8 cellular contexts compared by ENCODE assay signal in the genomic region with DNA sequence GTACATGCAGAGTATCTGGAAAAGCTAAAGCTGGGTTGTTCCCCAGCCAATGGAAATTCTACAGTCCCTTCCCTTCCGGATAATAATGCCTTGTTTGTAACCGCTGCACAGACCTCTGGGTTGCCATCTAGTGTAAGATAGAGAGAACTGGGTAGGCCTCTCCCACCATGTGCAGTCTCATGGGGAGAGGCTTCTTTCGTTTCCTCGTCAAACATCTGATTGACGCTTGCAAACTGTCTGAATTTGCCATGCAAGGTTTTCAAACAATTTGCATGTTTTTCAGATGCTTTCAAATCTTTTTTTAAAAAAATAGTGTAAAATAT.
DNase-seq lines count a peak whose midpoint lies in the region; ATAC-seq and TF ChIP-seq lines count a peak whose summit lies in the region.
"Not testable (repeated sequence)": the region's sequence is repeated elsewhere in the genome, so short reads cannot be mapped to it uniquely, and the experiment has no call there.

No MANE protein-coding gene starts in this region.

- CTCF ChIA-PET in HCT116 (lab: Charles Lee) = not testable (repeated sequence)

- BruUV-seq in HCT116 (replicated peaks; lab: Mats Ljungman, UMichigan) = not testable (repeated sequence)

- ATAC-seq in GM18858 (IDR thresholded peaks at IDR 0.05; ENCODE audit: unreplicated experiment) = peak; percentile 84
- peak; percentile 95 for ATAC-seq in GM19463 (IDR thresholded peaks at IDR 0.05; ENCODE audit: unreplicated experiment)
- peak; percentile 97 for ATAC-seq in HCT116
- peak; percentile 80 for ATAC-seq in HG03045 (IDR thresholded peaks at IDR 0.05; ENCODE audit: unreplicated experiment)
- peak; percentile 64 for ATAC-seq in HG03469 (IDR thresholded peaks at IDR 0.05; ENCODE audit: unreplicated experiment)
- ATAC-seq in activated T-cell treated with anti-CD3 and anti-CD28 coated beads, Interleukin-2, amount 50 U/mL, for 72 hours (replicated peaks in 1 of 2) = peak; percentile 96 to 97
- peak; percentile 84 for ATAC-seq in left lobe of liver
- ATAC-seq in stimulated activated naive CD8-positive, alpha-beta T cell treated with anti-CD3 and anti-CD28 coated beads, Interleukin-15, Interleukin-2, amounts not matched to agents 100 U/mL and 50 U/mL, for 24 hours = peak; percentile 97

- H3K9me3 ChIP-seq in HCT116 (ENCODE audit: control insufficient read depth in 1 of 2, insufficient read depth in 1 of 2, low read depth in 1 of 2, low read length in 2 of 2) = not testable (repeated sequence)

- not testable (repeated sequence) for H3K27ac ChIP-seq in HCT116 (ENCODE audit: low read depth, low read length)

- not testable (repeated sequence) for H3K9me3 Mint-ChIP-seq in activated T-cell treated with anti-CD3 and anti-CD28 coated beads, Interleukin-2, amount 50 U/mL, for 72 hours

- TF ChIP-seq POLR2A in HCT116 (IDR thresholded peaks at IDR 0.05; ENCODE audit: borderline replicate concordance, extremely low read depth, insufficient read depth, insufficient read length) = not testable (repeated sequence)

- intact Hi-C loops in HCT116 (cut with micrococcal nuclease) = not testable (repeated sequence)

- not testable (repeated sequence) for H3K9ac ChIP-seq in HCT116 (ENCODE audit: low read length)

- H3K36me3 ChIP-seq in HCT116 (ENCODE audit: control insufficient read depth in 1 of 2, insufficient read depth in 2 of 2, low read length in 2 of 2) = not testable (repeated sequence)

- RAD21 ChIA-PET in HCT116 (lab: Charles Lee; ENCODE audit: low non-redundant PET in 1 of 2, low total read pairs in 2 of 2, uncharacterized antibody in 2 of 2, unreplicated experiment in 2 of 2) = not testable (repeated sequence)

- H3K4me3 ChIP-seq in HCT116 (replicated peaks in 1 of 2; ENCODE audit: low read depth in 1 of 2, low read length in 2 of 2) = not testable (repeated sequence)

- POLR2A ChIA-PET in HCT116 (lab: Charles Lee) = not testable (repeated sequence)

- not testable (repeated sequence) for H3K9me2 ChIP-seq in HCT116 (ENCODE audit: insufficient read depth)

- not testable (repeated sequence) for H3K4me2 ChIP-seq in HCT116 (ENCODE audit: low read length)

- H2AFZ ChIP-seq in HCT116 (ENCODE audit: low read depth, low read length, poor library complexity, severe bottlenecking) = not testable (repeated sequence)

- TF ChIP-seq CTCF in HCT116 (IDR thresholded peaks at IDR 0.05 in 2 of 3, conservative IDR thresholded peaks at IDR 0.05 in 1 of 3; ENCODE audit: borderline replicate concordance in 1 of 3, insufficient read depth in 1 of 3, low read depth in 2 of 3, low read length in 2 of 3) = not testable (repeated sequence)

- TF ChIP-seq RAD21 in HCT116 (IDR thresholded peaks at IDR 0.05; ENCODE audit: low read depth) = not testable (repeated sequence)

- H4K20me1 ChIP-seq in HCT116 (ENCODE audit: insufficient read depth) = not testable (repeated sequence)

- H3K27me3 ChIP-seq in HCT116 (ENCODE audit: insufficient read depth, low read length) = not testable (repeated sequence)

- H3K4me3 Mint-ChIP-seq in activated T-cell treated with anti-CD3 and anti-CD28 coated beads, Interleukin-2, amount 50 U/mL, for 72 hours = not testable (repeated sequence)

- not testable (repeated sequence) for H3K27me3 Mint-ChIP-seq in activated T-cell treated with anti-CD3 and anti-CD28 coated beads, Interleukin-2, amount 50 U/mL, for 72 hours (ENCODE audit: low read depth)

- not testable (repeated sequence) for H3K36me3 Mint-ChIP-seq in activated T-cell treated with anti-CD3 and anti-CD28 coated beads, Interleukin-2, amount 50 U/mL, for 72 hours (ENCODE audit: insufficient read depth in 2 of 2)

- H3K4me1 Mint-ChIP-seq in activated T-cell treated with anti-CD3 and anti-CD28 coated beads, Interleukin-2, amount 50 U/mL, for 72 hours (ENCODE audit: low read depth) = not testable (repeated sequence)

- H3K79me2 ChIP-seq in HCT116 (ENCODE audit: insufficient read depth, low read length) = not testable (repeated sequence)

- not testable (repeated sequence) for H3K4me1 ChIP-seq in HCT116 (ENCODE audit: control insufficient read depth in 1 of 2, insufficient read depth in 2 of 2, low read length in 2 of 2)

- not testable (repeated sequence) for DNase-seq in HCT116 (ENCODE audit: low read depth, low spot score); activated T-cell treated with anti-CD3 and anti-CD28 coated beads, Interleukin-2, amount 50 U/mL, for 72 hours; left lobe of liver (ENCODE audit: low spot score); stimulated activated naive CD8-positive, alpha-beta T cell treated with anti-CD3 and anti-CD28 coated beads, Interleukin-15, Interleukin-2, amounts not matched to agents 100 U/mL and 50 U/mL, for 24 hours

- not testable (repeated sequence) for H3K27ac Mint-ChIP-seq in activated T-cell treated with anti-CD3 and anti-CD28 coated beads, Interleukin-2, amount 50 U/mL, for 72 hours
